In the genomic region with DNA sequence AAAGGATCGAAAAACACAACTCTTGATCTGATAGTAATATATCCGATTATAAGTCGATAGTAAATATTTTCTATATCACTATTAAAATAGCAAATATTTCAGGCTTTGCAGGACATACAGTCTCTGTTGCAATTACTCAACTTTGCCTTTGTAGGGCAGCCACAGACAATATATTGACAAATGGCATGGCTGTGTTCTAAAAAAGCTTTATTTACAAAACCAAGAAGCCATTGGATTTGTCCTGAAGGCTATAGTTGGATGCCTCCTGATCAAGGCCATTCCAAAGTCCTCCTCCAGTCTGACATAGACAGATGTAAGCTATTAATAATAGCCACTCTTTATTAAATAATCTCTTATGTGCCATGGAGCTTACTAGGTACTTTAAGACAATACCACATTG, we compare ENCODE assay signal across 1 cellular context.
TF ChIP-seq lines count a peak whose summit lies in the region.

No MANE protein-coding gene starts in this region.

TF ChIP-seq in HepG2, 621 proteins besides CTCF, POLR2A, EP300 and RAD21:
- TF ChIP-seq, protein P1, sequence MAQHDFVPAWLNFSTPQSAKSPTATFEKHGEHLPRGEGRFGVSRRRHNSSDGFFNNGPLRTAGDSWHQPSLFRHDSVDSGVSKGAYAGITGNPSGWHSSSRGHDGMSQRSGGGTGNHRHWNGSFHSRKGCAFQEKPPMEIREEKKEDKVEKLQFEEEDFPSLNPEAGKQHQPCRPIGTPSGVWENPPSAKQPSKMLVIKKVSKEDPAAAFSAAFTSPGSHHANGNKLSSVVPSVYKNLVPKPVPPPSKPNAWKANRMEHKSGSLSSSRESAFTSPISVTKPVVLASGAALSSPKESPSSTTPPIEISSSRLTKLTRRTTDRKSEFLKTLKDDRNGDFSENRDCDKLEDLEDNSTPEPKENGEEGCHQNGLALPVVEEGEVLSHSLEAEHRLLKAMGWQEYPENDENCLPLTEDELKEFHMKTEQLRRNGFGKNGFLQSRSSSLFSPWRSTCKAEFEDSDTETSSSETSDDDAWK (CRISPR knock-in tag; IDR thresholded peaks at IDR 0.05): no peak
- TF ChIP-seq FOXA1 (IDR thresholded peaks at IDR 0.05): no peak
- 0 out of 2 replicates have a peak, but pooled peaks have one; percentile 22 for TF ChIP-seq FOXA1 (CRISPR knock-in tag; IDR thresholded peaks at IDR 0.05)
- TF ChIP-seq RCOR2 (CRISPR knock-in tag; IDR thresholded peaks at IDR 0.05): 0 out of 2 replicates have a peak, but pooled peaks have one; percentile 38
- TF ChIP-seq SMC3 (IDR thresholded peaks at IDR 0.05; ENCODE audit: low read length): peak; percentile 44
- TF ChIP-seq BCL6 (CRISPR knock-in tag; IDR thresholded peaks at IDR 0.05): peak; percentile 33; the same call in 1 of the 2 replicates
- 0 out of 2 replicates have a peak, but pooled peaks have one; percentile 44 for TF ChIP-seq ATF6 (CRISPR knock-in tag; conservative IDR thresholded peaks at IDR 0.05)
- peak; percentile 82 for TF ChIP-seq STAG1 (CRISPR knock-in tag; IDR thresholded peaks at IDR 0.05)
- TF ChIP-seq PCBP1 (IDR thresholded peaks at IDR 0.05; ENCODE audit: borderline replicate concordance, low read depth, low read length): no peak
- 0 out of 2 replicates have a peak, but pooled peaks have one; percentile 11 for TF ChIP-seq HNF4A (CRISPR knock-in tag; IDR thresholded peaks at IDR 0.05)
- TF ChIP-seq, protein P2, sequence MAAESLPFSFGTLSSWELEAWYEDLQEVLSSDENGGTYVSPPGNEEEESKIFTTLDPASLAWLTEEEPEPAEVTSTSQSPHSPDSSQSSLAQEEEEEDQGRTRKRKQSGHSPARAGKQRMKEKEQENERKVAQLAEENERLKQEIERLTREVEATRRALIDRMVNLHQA (CRISPR knock-in tag; IDR thresholded peaks at IDR 0.05): no peak
- peak; percentile 55; the same call in 1 of the 2 replicates for TF ChIP-seq FOXK1 (CRISPR knock-in tag; IDR thresholded peaks at IDR 0.05; ENCODE audit: borderline replicate concordance, low read depth)
- peak; percentile 65; the same call in 1 of the 2 replicates for TF ChIP-seq FOXA3 (CRISPR knock-in tag; IDR thresholded peaks at IDR 0.05)
- TF ChIP-seq CEBPG (CRISPR knock-in tag; IDR thresholded peaks at IDR 0.05): 0 out of 2 replicates have a peak, but pooled peaks have one; percentile 44
- TF ChIP-seq FOXO1 (CRISPR knock-in tag; IDR thresholded peaks at IDR 0.05): no peak
- TF ChIP-seq CEBPB (IDR thresholded peaks at IDR 0.05; ENCODE audit: borderline replicate concordance, low read depth, low read length): peak; percentile 52
- 0 out of 2 replicates have a peak, but pooled peaks have one; percentile 37 for TF ChIP-seq ATF1 (CRISPR knock-in tag; IDR thresholded peaks at IDR 0.05)
- TF ChIP-seq ZBTB40 (IDR thresholded peaks at IDR 0.05): no peak
- peak; percentile 79; the same call in 1 of the 2 replicates for TF ChIP-seq ZBTB40 (CRISPR knock-in tag; IDR thresholded peaks at IDR 0.05)
